Comparison of ENCODE assay signal across 11 cellular contexts in genomic region chr10:119575506-119575905, GRCh38. TPM values are rescaled to one million over a fixed set of nuclear protein-coding genes. Genes with fewer than 3 reads are reported as not detected.
DNase-seq lines count a peak whose midpoint lies in the region; ATAC-seq and TF ChIP-seq lines count a peak whose summit lies in the region.
"Had no signal": no experiment of that assay in that cellular context is flagged by ENCODE, and none has a peak within 500 bp of the region (broad histone marks: within the 10 kb centered on the region; RNA-seq: fewer than 3 reads in every experiment).

No MANE protein-coding gene starts in this region.

- CTCF ChIA-PET in CD8-positive, alpha-beta memory T cell (lab: Charles Lee) = no interaction called here

- H3K9me3 Mint-ChIP-seq in CD8-positive, alpha-beta memory T cell = no peaks in the 10 kb centered on the region
- no peaks in the 10 kb centered on the region for H3K9me3 Mint-ChIP-seq in activated naive CD8-positive, alpha-beta T cell (ENCODE audit: low read depth)
- H3K9me3 Mint-ChIP-seq in mesothelial cell of epicardium = no peaks in the 10 kb centered on the region
- H3K9me3 Mint-ChIP-seq: neural crest cell had no signal

- intact Hi-C loops in left lung (cut with DNase I) = no loop called here

- ATAC-seq in left lung = no peak

- no peaks in the 10 kb centered on the region for H3K27me3 ChIP-seq in CD8-positive, alpha-beta memory T cell (ENCODE audit: insufficient read depth, low read length, poor library complexity, severe bottlenecking)
- no peaks in the 10 kb centered on the region for H3K27me3 ChIP-seq in left lung
- H3K27me3 ChIP-seq: dorsolateral prefrontal cortex, thyroid gland had no signal

- POLR2A ChIA-PET in CD8-positive, alpha-beta memory T cell (lab: Charles Lee) = no interaction called here

- H3K27ac Mint-ChIP-seq in CD8-positive, alpha-beta memory T cell = peak overlapping the region; percentile 37 to 94 (median 84)
- H3K27ac Mint-ChIP-seq in activated naive CD8-positive, alpha-beta T cell = peak overlapping the region; percentile 61
- H3K27ac Mint-ChIP-seq in mesothelial cell of epicardium = peak overlapping the region; percentile 41

- in situ Hi-C loops in KBM-7 (cut with MboI; ENCODE audit: low pct_unique_long_range_greater_than_20kb, low sequenced_read_pairs) = no loop called here

- no peaks in the 10 kb centered on the region for H3K27me3 Mint-ChIP-seq in CD8-positive, alpha-beta memory T cell
- H3K27me3 Mint-ChIP-seq in activated naive CD8-positive, alpha-beta T cell = no peaks in the 10 kb centered on the region
- H3K27me3 Mint-ChIP-seq in mesothelial cell of epicardium (ENCODE audit: low read depth) = no peaks in the 10 kb centered on the region

- peaks cover 20 to 65% (median 25%) of the 10 kb centered on the region in 3 donors for H3K36me3 Mint-ChIP-seq in CD8-positive, alpha-beta memory T cell
- H3K36me3 Mint-ChIP-seq in activated naive CD8-positive, alpha-beta T cell = peaks cover 18% of the 10 kb centered on the region
- H3K36me3 Mint-ChIP-seq in mesothelial cell of epicardium = peaks cover 34% of the 10 kb centered on the region

- no peaks in the 10 kb centered on the region for H3K9me3 ChIP-seq in CD8-positive, alpha-beta memory T cell (ENCODE audit: low read length)
- H3K9me3 ChIP-seq in left lung = no peaks in the 10 kb centered on the region
- H3K9me3 ChIP-seq: thyroid gland had no signal

- peak in 3 of 5 donors; percentile 23 to 58 (median 57) for DNase-seq in CD8-positive, alpha-beta memory T cell
- DNase-seq in LHCN-M2 (ENCODE audit: low read depth) = peak; percentile 33
- DNase-seq in mesothelial cell of epicardium (ENCODE audit: low spot score in 2 of 2, unreplicated experiment in 2 of 2) = no peak
- no peak for DNase-seq in KBM-7
- no peak for DNase-seq in NAMALWA (ENCODE audit: low spot score)
- no peak for DNase-seq in left lung
- DNase-seq: dorsolateral prefrontal cortex, NCI-H1694 treated with DMSO at 0.1 percent for 48 hours, thyroid gland had no signal

- peaks cover 34% of the 10 kb centered on the region for H3K36me3 ChIP-seq in CD8-positive, alpha-beta memory T cell (ENCODE audit: insufficient read depth, low read length)
- H3K36me3 ChIP-seq in left lung = peaks cover 0 to 86% of the 10 kb centered on the region in 2 donors

- peaks cover 21 to 27% (median 27%) of the 10 kb centered on the region in 3 donors for H3K4me1 Mint-ChIP-seq in CD8-positive, alpha-beta memory T cell
- peaks cover 21% of the 10 kb centered on the region for H3K4me1 Mint-ChIP-seq in activated naive CD8-positive, alpha-beta T cell (ENCODE audit: low read depth)
- H3K4me1 Mint-ChIP-seq in mesothelial cell of epicardium = no peaks in the 10 kb centered on the region
- H3K4me1 Mint-ChIP-seq: neural crest cell had no signal

- peaks cover 21% of the 10 kb centered on the region for H3K4me1 ChIP-seq in CD8-positive, alpha-beta memory T cell (ENCODE audit: insufficient read depth, low read length)
- H3K4me1 ChIP-seq in left lung = no peaks in the 10 kb centered on the region
- H3K4me1 ChIP-seq: thyroid gland had no signal

- peak overlapping the region in 3 of 7 donors; percentile 20 to 72 (median 57) for H3K4me3 Mint-ChIP-seq in CD8-positive, alpha-beta memory T cell
- peak overlapping the region; percentile 55 for H3K4me3 Mint-ChIP-seq in activated naive CD8-positive, alpha-beta T cell
- no peak overlapping the region for H3K4me3 Mint-ChIP-seq in mesothelial cell of epicardium
- H3K4me3 Mint-ChIP-seq: neural crest cell had no signal

- H3K4me3 ChIP-seq in CD8-positive, alpha-beta memory T cell (ENCODE audit: low read length) = no peak overlapping the region
- H3K4me3 ChIP-seq in left lung = no peak overlapping the region
- H3K4me3 ChIP-seq: dorsolateral prefrontal cortex, thyroid gland had no signal

- no peak overlapping the region for H3K27ac ChIP-seq in CD8-positive, alpha-beta memory T cell (ENCODE audit: low read depth, low read length)
- no peak overlapping the region for H3K27ac ChIP-seq in left lung
- H3K27ac ChIP-seq: dorsolateral prefrontal cortex, thyroid gland had no signal

- TF ChIP-seq CTCF in mesothelial cell of epicardium (IDR thresholded peaks at IDR 0.05; ENCODE audit: unreplicated experiment) = no peak
- TF ChIP-seq CTCF in left lung (IDR thresholded peaks at IDR 0.05) = no peak

RNA-seq across cellular contexts. Expression of gene TIAL1, which starts 21.3 kb away (rescaled TPM):
- 100 to 1,000 TPM; 201 to 207 TPM for total RNA-seq in CD8-positive, alpha-beta memory T cell
- 15.0 TPM for polyA plus RNA-seq in CD8-positive, alpha-beta memory T cell
- total RNA-seq in LHCN-M2 (2014; rRNA removed) (43.9 and 47.7 TPM in 2 replicates), mesothelial cell of epicardium (191 to 204 TPM (median 192 TPM) in 3 replicates), left lung (100 to 1,000 TPM; 101 to 108 TPM)
- polyA plus RNA-seq in LHCN-M2 (2012) = 52.5 TPM

RNA-seq across cellular contexts. Expression of gene RGS10, which starts 33.0 kb away (rescaled TPM):
- total RNA-seq in CD8-positive, alpha-beta memory T cell = 100 to 1,000 TPM; 127 to 130 TPM
- 182 TPM for polyA plus RNA-seq in CD8-positive, alpha-beta memory T cell
- 19.9 and 26.0 TPM in 2 replicates for total RNA-seq in LHCN-M2 (2014; rRNA removed)
- 27.7 TPM for polyA plus RNA-seq in LHCN-M2 (2012)
- 15.4 to 17.4 TPM (median 16.7 TPM) in 3 replicates for total RNA-seq in mesothelial cell of epicardium
- 10 to 100 TPM; 23.3 to 26.7 TPM for total RNA-seq in left lung

Comparison
In these comparisons a context has a peak if more than half of its experiments do, and no peak if none do; other contexts are left out.
1. DNase-seq: peak in CD8-positive, alpha-beta memory T cell (3 of 5) and LHCN-M2 (single experiment); none in mesothelial cell of epicardium (0 of 2), KBM-7 (single experiment), NAMALWA (single experiment) and left lung (0 of 2).
2. Peak in every context shown above with its lines, with median percentiles within 50 percentile points of each other: H3K27ac Mint-ChIP-seq.